ENCODE assay signal across 27 cellular contexts in the genomic region with DNA sequence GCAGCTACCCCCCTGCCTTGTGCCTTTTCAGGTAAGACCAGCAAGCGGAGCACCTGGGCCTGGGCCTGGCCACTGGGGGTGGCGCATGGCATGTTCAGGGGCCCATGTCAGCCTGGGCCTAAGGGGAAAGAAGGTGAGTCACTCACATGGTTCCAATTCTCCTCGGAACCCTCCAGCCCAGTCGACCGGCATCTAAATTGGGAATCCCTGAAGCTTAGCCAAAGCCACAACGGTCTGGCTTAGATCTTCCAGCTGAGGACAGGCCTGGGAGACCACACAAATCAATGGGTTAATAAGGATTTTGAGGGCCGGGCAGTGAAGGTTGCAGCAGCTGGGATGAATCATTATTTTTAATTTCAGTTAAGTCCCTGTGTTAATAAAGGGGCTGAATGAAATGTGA.
DNase-seq lines count a peak whose midpoint lies in the region; ATAC-seq, FAIRE-seq and TF ChIP-seq lines count a peak whose summit lies in the region.
"Had no signal": no experiment of that assay in that cellular context is flagged by ENCODE, and none has a peak within 500 bp of the region (broad histone marks: within the 10 kb centered on the region; RNA-seq: fewer than 3 reads in every experiment).

No MANE protein-coding gene starts in this region.

- no peak overlapping the region for H2BK120ac ChIP-seq in H9 (ENCODE audit: low read depth, low read length, poor library complexity, severe bottlenecking)

- no peak overlapping the region for H2BK20ac ChIP-seq in H9 (ENCODE audit: low read depth, low read length, poor library complexity, severe bottlenecking)

- H3K4me3 Mint-ChIP-seq in H9 (no peak overlapping the region), astrocyte (ENCODE audit: unreplicated experiment) (no peak overlapping the region)
- H3K4me3 Mint-ChIP-seq in stimulated activated effector memory CD8-positive, alpha-beta T cell treated with anti-CD3 and anti-CD28 coated beads, Interleukin-12 subunit alpha, Interleukin-12 subunit beta, amount 100 ng/mL, for 72 hours, result no peak overlapping the region
- H3K4me3 Mint-ChIP-seq: activated CD8-positive, alpha-beta T cell treated with anti-CD3 and anti-CD28 coated beads, Interleukin-2, amount 10 ng/mL, durations not matched to agents 7 days and 5 days; naive thymus-derived CD8-positive, alpha-beta T cell had no signal

- H4K20me1 ChIP-seq in H9 (ENCODE audit: control insufficient read depth, insufficient read depth, insufficient read length) (no peaks in the 10 kb centered on the region), astrocyte (ENCODE audit: insufficient read depth, low read length) (no peaks in the 10 kb centered on the region)

- H3K56ac ChIP-seq in H9 (ENCODE audit: insufficient read length, low read depth, low read length), result no peak overlapping the region

- H4K5ac ChIP-seq in H9 (ENCODE audit: insufficient read length, low read depth, low read length), result no peak overlapping the region

- no peak overlapping the region for H3T11ph ChIP-seq in H9 (ENCODE audit: low read length)

- no peak overlapping the region for H2BK12ac ChIP-seq in H9 (ENCODE audit: insufficient read length, low read depth, low read length)

- H3K4me3 ChIP-seq in AG10803 (ENCODE audit: low read length) (no peak overlapping the region), astrocyte (ENCODE audit: insufficient read depth, low read depth, low read length) (no peak overlapping the region)
- H3K4me3 ChIP-seq: esophagus squamous epithelium, gastrocnemius medialis, left ventricle myocardium inferior, transverse colon had no signal

- DNase-seq in AG10803 (ENCODE audit: low read depth) (peak; percentile 6), H9 (peak; percentile 47), astrocyte (ENCODE audit: low read depth) (peak; percentile 60), left kidney (ENCODE audit: low read depth, low spot score) (peak; percentile 38), NCI-H69 (lab: John Stamatoyannopoulos, UW) (no peak)
- no peak for DNase-seq in stimulated activated naive CD8-positive, alpha-beta T cell treated with anti-CD3 and anti-CD28 coated beads, Interleukin-15, Interleukin-2, amounts not matched to agents 100 U/mL and 50 U/mL, for 24 hours
- DNase-seq in stimulated activated effector memory CD8-positive, alpha-beta T cell treated with anti-CD3 and anti-CD28 coated beads, Interleukin-12 subunit alpha, Interleukin-12 subunit beta, amount 100 ng/mL, for 72 hours (ENCODE audit: low spot score in 2 of 2), result no peak
- DNase-seq: activated CD8-positive, alpha-beta T cell treated with anti-CD3 and anti-CD28 coated beads, Interleukin-2, amount 10 ng/mL, durations not matched to agents 7 days and 5 days; AML-193; cortex of kidney; esophagus squamous epithelium; gastrocnemius medialis; hippocampal formation; Kasumi-1; left ventricle myocardium inferior; naive thymus-derived CD8-positive, alpha-beta T cell; NCI-H1048; NCI-H187 treated with DMSO at 0.1 percent for 48 hours; RPMI8226; small intestine; stimulated activated CD4-positive, alpha-beta T cell treated with anti-CD3 and anti-CD28 coated beads, Interleukin-2, amount 100 ng/mL, for 24 hours; T-helper 1 cell; transverse colon had no signal

- no peaks in the 10 kb centered on the region for H3K79me1 ChIP-seq in H9 (ENCODE audit: insufficient read depth, low read depth, low read length, poor library complexity, severe bottlenecking)

- H3K27ac ChIP-seq in H9 (ENCODE audit: insufficient read length, low read depth, low read length) (no peak overlapping the region), astrocyte (ENCODE audit: low read depth, low read length) (no peak overlapping the region)
- H3K27ac ChIP-seq: esophagus squamous epithelium, gastrocnemius medialis, left ventricle myocardium inferior, transverse colon had no signal

- no peaks in the 10 kb centered on the region; a peak in 2 of 5 replicates for H3K9me3 Mint-ChIP-seq in H9
- peaks cover 3% of the 10 kb centered on the region for H3K9me3 Mint-ChIP-seq in astrocyte (ENCODE audit: unreplicated experiment)
- H3K9me3 Mint-ChIP-seq in stimulated activated effector memory CD8-positive, alpha-beta T cell treated with anti-CD3 and anti-CD28 coated beads, Interleukin-12 subunit alpha, Interleukin-12 subunit beta, amount 100 ng/mL, for 72 hours, result no peaks in the 10 kb centered on the region
- H3K9me3 Mint-ChIP-seq: activated naive CD4-positive, alpha-beta T cell treated with anti-CD3 and anti-CD28 coated beads, Interleukin-2, amount 50 U/mL, for 72 hours; activated T-helper 2 cell treated with anti-CD3 and anti-CD28 coated beads, Interferon-gamma antibody, Interleukin-2, Interleukin-4, amounts not matched to agents 10 μg/mL and 5 μg/mL and 100 μg/mL, durations not matched to agents 14 hours and 24 hours and 36 hours had no signal

- no peaks in the 10 kb centered on the region for H3K4me1 Mint-ChIP-seq in H9
- H3K4me1 Mint-ChIP-seq in astrocyte (ENCODE audit: low read depth, unreplicated experiment), result peaks cover 7% of the 10 kb centered on the region
- H3K4me1 Mint-ChIP-seq in stimulated activated effector memory CD8-positive, alpha-beta T cell treated with anti-CD3 and anti-CD28 coated beads, Interleukin-12 subunit alpha, Interleukin-12 subunit beta, amount 100 ng/mL, for 72 hours, result no peaks in the 10 kb centered on the region
- H3K4me1 Mint-ChIP-seq: naive thymus-derived CD8-positive, alpha-beta T cell had no signal

- no peak overlapping the region for H3K4ac ChIP-seq in H9 (ENCODE audit: low read depth, low read length)

- H3K36me3 ChIP-seq in astrocyte (ENCODE audit: insufficient read depth, low read length), result no peaks in the 10 kb centered on the region
- H3K36me3 ChIP-seq: esophagus squamous epithelium, gastrocnemius medialis, left ventricle myocardium inferior, transverse colon had no signal

- no peak for TF ChIP-seq CTCF in AG10803 (conservative IDR thresholded peaks at IDR 0.05; ENCODE audit: low read length)
- TF ChIP-seq CTCF in H9 (conservative IDR thresholded peaks at IDR 0.05), result no peak
- TF ChIP-seq CTCF in astrocyte (IDR thresholded peaks at IDR 0.05; ENCODE audit: insufficient read depth, low read depth, low read length), result no peak

- WGBS in H9 (ENCODE audit: extremely low coverage, insufficient read length, low lambda C conversion rate), result no CpG with 5 or more reads among the region's 7 CpGs

- H3K79me2 ChIP-seq in H9 (ENCODE audit: insufficient read depth, low read length) (no peaks in the 10 kb centered on the region), astrocyte (ENCODE audit: insufficient read depth, low read length) (no peaks in the 10 kb centered on the region)

- FAIRE-seq in astrocyte (lab: Jason Lieb, UNC), result no peak
- FAIRE-seq: A204.1, small intestine had no signal

- H3K23me2 ChIP-seq in H9 (ENCODE audit: insufficient read length, low read depth, low read length, poor library complexity, severe bottlenecking), result no peaks in the 10 kb centered on the region

- H3K23ac ChIP-seq in H9 (ENCODE audit: insufficient read length, low read depth, low read length), result no peak overlapping the region

- H3K9ac ChIP-seq in H9 (ENCODE audit: extremely low read depth, insufficient read length, low read length) (no peak overlapping the region), astrocyte (ENCODE audit: low read length) (no peak overlapping the region)

- H3K9me3 ChIP-seq in H9 (ENCODE audit: control insufficient read depth, low read depth, low read length), result no peaks in the 10 kb centered on the region
- H3K9me3 ChIP-seq in astrocyte (ENCODE audit: insufficient read depth, low read depth, low read length), result no peaks in the 10 kb centered on the region
- H3K9me3 ChIP-seq: esophagus squamous epithelium, gastrocnemius medialis, left ventricle myocardium inferior, transverse colon had no signal

- no peak overlapping the region for H4K8ac ChIP-seq in H9 (replicated peaks; ENCODE audit: insufficient read length, low read depth, low read length)

- H2BK15ac ChIP-seq in H9 (ENCODE audit: low read depth, low read length), result no peak overlapping the region

- H3K27ac Mint-ChIP-seq in H9 (no peak overlapping the region), astrocyte (ENCODE audit: unreplicated experiment) (no peak overlapping the region)
- no peak overlapping the region for H3K27ac Mint-ChIP-seq in stimulated activated effector memory CD8-positive, alpha-beta T cell treated with anti-CD3 and anti-CD28 coated beads, Interleukin-12 subunit alpha, Interleukin-12 subunit beta, amount 100 ng/mL, for 72 hours
- H3K27ac Mint-ChIP-seq: activated CD8-positive, alpha-beta T cell treated with anti-CD3 and anti-CD28 coated beads, Interleukin-2, amount 10 ng/mL, durations not matched to agents 7 days and 5 days; activated naive CD4-positive, alpha-beta T cell treated with anti-CD3 and anti-CD28 coated beads, Interleukin-2, amount 50 U/mL, for 72 hours; activated T-helper 2 cell treated with anti-CD3 and anti-CD28 coated beads, Interferon-gamma antibody, Interleukin-2, Interleukin-4, amounts not matched to agents 10 μg/mL and 5 μg/mL and 100 μg/mL, durations not matched to agents 14 hours and 24 hours and 36 hours; naive thymus-derived CD8-positive, alpha-beta T cell had no signal

- no peak overlapping the region for H2AK5ac ChIP-seq in H9 (ENCODE audit: insufficient read length, low read length)

- H3K27me3 ChIP-seq in H9 (ENCODE audit: insufficient read depth, low read length), result no peaks in the 10 kb centered on the region
- H3K27me3 ChIP-seq in astrocyte (ENCODE audit: insufficient read depth, low read length), result no peaks in the 10 kb centered on the region
- H3K27me3 ChIP-seq: gastrocnemius medialis, transverse colon had no signal

- H3K27me3 Mint-ChIP-seq in H9 (ENCODE audit: low read depth) (0 out of 2 replicates have a peak, but pooled peaks cover 2% of the 10 kb centered on the region), astrocyte (ENCODE audit: low read depth, unreplicated experiment) (peaks cover 3% of the 10 kb centered on the region)

- no peak overlapping the region for H3K14ac ChIP-seq in H9 (ENCODE audit: insufficient read depth, low read length)

- H3K36me3 Mint-ChIP-seq in H9 (ENCODE audit: insufficient read depth in 1 of 3, low read depth in 3 of 3) (no peaks in the 10 kb centered on the region; a peak in 1 of 7 replicates), astrocyte (ENCODE audit: low read depth, unreplicated experiment) (no peaks in the 10 kb centered on the region)
- H3K36me3 Mint-ChIP-seq in stimulated activated effector memory CD8-positive, alpha-beta T cell treated with anti-CD3 and anti-CD28 coated beads, Interleukin-12 subunit alpha, Interleukin-12 subunit beta, amount 100 ng/mL, for 72 hours, result no peaks in the 10 kb centered on the region
- H3K36me3 Mint-ChIP-seq: activated naive CD4-positive, alpha-beta T cell treated with anti-CD3 and anti-CD28 coated beads, Interleukin-2, amount 50 U/mL, for 72 hours; naive thymus-derived CD8-positive, alpha-beta T cell had no signal

- H3K4me1 ChIP-seq in H9 (ENCODE audit: insufficient read depth, low read length) (no peaks in the 10 kb centered on the region), astrocyte (ENCODE audit: insufficient read depth, low read length) (no peaks in the 10 kb centered on the region)
- H3K4me1 ChIP-seq: esophagus squamous epithelium, gastrocnemius medialis, left ventricle myocardium inferior, transverse colon had no signal

- no peak for ATAC-seq in GM18907 (IDR thresholded peaks at IDR 0.05; ENCODE audit: unreplicated experiment)
- ATAC-seq in stimulated activated naive CD8-positive, alpha-beta T cell treated with anti-CD3 and anti-CD28 coated beads, Interleukin-15, Interleukin-2, amounts not matched to agents 100 U/mL and 50 U/mL, for 24 hours, result no peak
- no peak for ATAC-seq in stimulated activated effector memory CD8-positive, alpha-beta T cell treated with anti-CD3 and anti-CD28 coated beads, Interleukin-12 subunit alpha, Interleukin-12 subunit beta, amount 100 ng/mL, for 72 hours
- ATAC-seq: activated CD8-positive, alpha-beta T cell treated with anti-CD3 and anti-CD28 coated beads, Interleukin-2, amount 10 ng/mL, durations not matched to agents 7 days and 5 days; activated naive CD4-positive, alpha-beta T cell treated with anti-CD3 and anti-CD28 coated beads, Interleukin-2, amount 50 U/mL, for 72 hours; gastrocnemius medialis; naive thymus-derived CD8-positive, alpha-beta T cell had no signal

- H2AFZ ChIP-seq in H9 (ENCODE audit: low read length) (no peak overlapping the region), astrocyte (ENCODE audit: low read depth, low read length) (no peak overlapping the region)

- no peak overlapping the region for H2BK5ac ChIP-seq in H9 (ENCODE audit: insufficient read length, low read length)

- H3K4me2 ChIP-seq in H9 (ENCODE audit: insufficient read depth, insufficient read length, low read length) (no peak overlapping the region), astrocyte (ENCODE audit: low read length) (no peak overlapping the region)

- no peak overlapping the region for H4K91ac ChIP-seq in H9 (ENCODE audit: insufficient read length, low read depth, low read length)

- no peak overlapping the region for H3K18ac ChIP-seq in H9 (ENCODE audit: insufficient read length, low read depth, low read length)

Comparison
In these comparisons a context has a peak if more than half of its experiments do, and no peak if none do; other contexts are left out.
1. DNase-seq: peak in AG10803 (single experiment), H9 (single experiment), astrocyte (single experiment) and left kidney (single experiment); none in NCI-H69 (single experiment), stimulated activated naive CD8-positive, alpha-beta T cell treated with anti-CD3 and anti-CD28 coated beads, Interleukin-15, Interleukin-2, amounts not matched to agents 100 U/mL and 50 U/mL, for 24 hours (single experiment) and stimulated activated effector memory CD8-positive, alpha-beta T cell treated with anti-CD3 and anti-CD28 coated beads, Interleukin-12 subunit alpha, Interleukin-12 subunit beta, amount 100 ng/mL, for 72 hours (0 of 2).